ENCODE assay signal across 15 cellular contexts in the genomic region with DNA sequence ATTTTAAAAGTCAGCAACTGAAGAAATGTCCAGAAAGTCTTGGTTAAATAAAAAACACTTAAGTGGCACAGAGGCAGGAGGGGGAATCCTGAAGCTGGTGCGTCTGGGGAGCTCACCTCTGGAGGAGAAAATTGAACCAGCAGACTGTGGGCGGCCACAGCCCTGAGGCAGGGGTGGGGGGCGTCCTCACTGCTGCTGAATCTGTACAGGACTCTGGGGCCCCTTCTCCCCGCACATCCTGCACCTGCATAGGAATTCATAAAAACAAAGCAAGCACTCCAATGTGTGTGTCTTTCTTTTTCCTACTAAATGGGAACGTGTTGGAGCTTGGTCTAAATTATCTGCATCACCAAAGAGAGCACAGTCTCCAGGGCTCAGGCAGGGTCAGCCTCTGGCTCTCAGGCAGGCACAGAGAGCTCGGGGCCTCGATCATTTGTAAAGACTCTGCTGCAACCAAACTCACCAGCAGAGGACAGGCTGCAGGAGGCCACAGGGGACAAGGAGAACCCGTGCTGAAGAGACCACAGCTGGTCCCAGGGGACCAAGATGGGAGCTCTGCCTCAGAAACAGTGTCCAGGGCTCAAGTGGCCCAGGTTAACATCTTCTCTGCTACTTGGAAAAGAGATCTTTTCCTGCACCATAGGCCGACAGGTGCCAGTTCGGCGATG.
A peak's percentile ranks its signal among the peaks of the same experiment; 100 is the strongest.
DNase-seq lines count a peak whose midpoint lies in the region; TF ChIP-seq lines count a peak whose summit lies in the region.
"Had no signal": no experiment of that assay in that cellular context is flagged by ENCODE, and none has a peak within 500 bp of the region (broad histone marks: within the 10 kb centered on the region; RNA-seq: fewer than 3 reads in every experiment).

No MANE protein-coding gene starts in this region.

- H3K9ac ChIP-seq in H9 (ENCODE audit: extremely low read depth, insufficient read length, low read length) (no peak overlapping the region), neural progenitor cell (no peak overlapping the region)
- H3K9ac ChIP-seq: KMS-11 had no signal

- no peaks in the 10 kb centered on the region for H3K36me3 ChIP-seq in neural progenitor cell

- H4K20me1 ChIP-seq in H9 (ENCODE audit: control insufficient read depth, insufficient read depth, insufficient read length) (no peaks in the 10 kb centered on the region), neural progenitor cell (ENCODE audit: low read depth) (no peaks in the 10 kb centered on the region)

- no peak overlapping the region for H3K4me3 Mint-ChIP-seq in H9
- H3K4me3 Mint-ChIP-seq in neural progenitor cell = no peak overlapping the region
- no peak overlapping the region for H3K4me3 Mint-ChIP-seq in activated CD4-positive, alpha-beta T cell treated with anti-CD3 and anti-CD28 coated beads, Interleukin-2, amount 10 ng/mL, durations not matched to agents 24 days and 14 days
- H3K4me3 Mint-ChIP-seq: HFFc6 had no signal

- WGBS in H9 (ENCODE audit: extremely low coverage, insufficient read length, low lambda C conversion rate) = no CpG with 5 or more reads among the region's 11 CpGs

- H2BK20ac ChIP-seq in H9 (ENCODE audit: low read depth, low read length, poor library complexity, severe bottlenecking) = no peak overlapping the region

- no peak overlapping the region for H4K91ac ChIP-seq in H9 (ENCODE audit: insufficient read length, low read depth, low read length)

- H3K36me3 Mint-ChIP-seq in H9 (ENCODE audit: insufficient read depth in 1 of 3, low read depth in 3 of 3) (peaks cover 9 to 11% (median 11%) of the 10 kb centered on the region in 3 experiments), neural progenitor cell (no peaks in the 10 kb centered on the region)
- no peaks in the 10 kb centered on the region for H3K36me3 Mint-ChIP-seq in activated CD4-positive, alpha-beta T cell treated with anti-CD3 and anti-CD28 coated beads, Interleukin-2, amount 10 ng/mL, durations not matched to agents 24 days and 14 days (ENCODE audit: low read depth)

- H3K79me2 ChIP-seq in H9 (ENCODE audit: insufficient read depth, low read length) = no peaks in the 10 kb centered on the region
- H3K79me2 ChIP-seq in neural progenitor cell (ENCODE audit: low read depth) = no peaks in the 10 kb centered on the region

- intact Hi-C loops in activated CD4-positive, alpha-beta T cell treated with anti-CD3 and anti-CD28 coated beads, Interleukin-2, amount 10 ng/mL, durations not matched to agents 24 days and 14 days (cut with micrococcal nuclease) = no loop called here

- no peaks in the 10 kb centered on the region for H3K79me1 ChIP-seq in H9 (ENCODE audit: insufficient read depth, low read depth, low read length, poor library complexity, severe bottlenecking)

- no peak overlapping the region for H2BK5ac ChIP-seq in H9 (ENCODE audit: insufficient read length, low read length)

- H3K4ac ChIP-seq in H9 (ENCODE audit: low read depth, low read length) = no peak overlapping the region

- peaks cover 1% of the 10 kb centered on the region for H3K27me3 Mint-ChIP-seq in H9 (ENCODE audit: low read depth)
- H3K27me3 Mint-ChIP-seq in neural progenitor cell (ENCODE audit: insufficient read depth, low read depth) = peaks cover 5% of the 10 kb centered on the region
- H3K27me3 Mint-ChIP-seq in activated CD4-positive, alpha-beta T cell treated with anti-CD3 and anti-CD28 coated beads, Interleukin-2, amount 10 ng/mL, durations not matched to agents 24 days and 14 days = no peaks in the 10 kb centered on the region

- no peak overlapping the region for H2BK15ac ChIP-seq in H9 (ENCODE audit: low read depth, low read length)

- H3K9me3 Mint-ChIP-seq in H9 (peaks cover 11 to 14% of the 10 kb centered on the region in 2 experiments), neural progenitor cell (peaks cover 14% of the 10 kb centered on the region)
- H3K9me3 Mint-ChIP-seq in activated CD4-positive, alpha-beta T cell treated with anti-CD3 and anti-CD28 coated beads, Interleukin-2, amount 10 ng/mL, durations not matched to agents 24 days and 14 days = peaks cover 10% of the 10 kb centered on the region

- H3K27ac Mint-ChIP-seq in H9 = no peak overlapping the region
- H3K27ac Mint-ChIP-seq in neural progenitor cell = no peak overlapping the region
- H3K27ac Mint-ChIP-seq in activated CD4-positive, alpha-beta T cell treated with anti-CD3 and anti-CD28 coated beads, Interleukin-2, amount 10 ng/mL, durations not matched to agents 24 days and 14 days = no peak overlapping the region
- H3K27ac Mint-ChIP-seq: HFFc6 had no signal

- H3K9me3 ChIP-seq in H9 (ENCODE audit: control insufficient read depth, low read depth, low read length) = peaks cover under 1% of the 10 kb centered on the region
- H3K9me3 ChIP-seq in neural progenitor cell (ENCODE audit: low read depth) = peaks cover 6% of the 10 kb centered on the region

- H3K4me3 ChIP-seq in neural progenitor cell = no peak overlapping the region

- no peaks in the 10 kb centered on the region for H3F3A ChIP-seq in neural progenitor cell (ENCODE audit: low read depth)

- H3K56ac ChIP-seq in H9 (ENCODE audit: insufficient read length, low read depth, low read length) = no peak overlapping the region

- no peak overlapping the region for H3K23ac ChIP-seq in H9 (ENCODE audit: insufficient read length, low read depth, low read length)

- H2AK5ac ChIP-seq in H9 (ENCODE audit: insufficient read length, low read length) = no peak overlapping the region

- H2AFZ ChIP-seq in H9 (ENCODE audit: low read length) (no peak overlapping the region), neural progenitor cell (replicated peaks) (peak overlapping the region; percentile 63)

- peaks cover 0 to 12% of the 10 kb centered on the region in 2 experiments; a peak in 2 of 4 replicates for H3K4me1 Mint-ChIP-seq in H9
- peaks cover 24% of the 10 kb centered on the region for H3K4me1 Mint-ChIP-seq in neural progenitor cell
- H3K4me1 Mint-ChIP-seq in activated CD4-positive, alpha-beta T cell treated with anti-CD3 and anti-CD28 coated beads, Interleukin-2, amount 10 ng/mL, durations not matched to agents 24 days and 14 days = no peaks in the 10 kb centered on the region

- H3K27ac ChIP-seq in H9 (ENCODE audit: insufficient read length, low read depth, low read length) = no peak overlapping the region
- peak overlapping the region; percentile 13 for H3K27ac ChIP-seq in neural progenitor cell
- H3K27ac ChIP-seq: KMS-11 had no signal

- H3K23me2 ChIP-seq in H9 (ENCODE audit: insufficient read length, low read depth, low read length, poor library complexity, severe bottlenecking) = no peaks in the 10 kb centered on the region

- H4K5ac ChIP-seq in H9 (ENCODE audit: insufficient read length, low read depth, low read length) = no peak overlapping the region

- no peak overlapping the region for H3K18ac ChIP-seq in H9 (ENCODE audit: insufficient read length, low read depth, low read length)

- no peaks in the 10 kb centered on the region; the same call in 1 of the 2 replicates for H3K4me1 ChIP-seq in H9 (ENCODE audit: insufficient read depth, low read length)
- H3K4me1 ChIP-seq in neural progenitor cell = peaks cover 13% of the 10 kb centered on the region
- H3K4me1 ChIP-seq: Caco-2 had no signal

- no peak overlapping the region for H3K4me2 ChIP-seq in H9 (ENCODE audit: insufficient read depth, insufficient read length, low read length)
- no peak overlapping the region for H3K4me2 ChIP-seq in neural progenitor cell
- H3K4me2 ChIP-seq: KMS-11 had no signal

- TF ChIP-seq CTCF in H9 (conservative IDR thresholded peaks at IDR 0.05) = peak; percentile 26; the same call in 2 of the 3 replicates
- TF ChIP-seq CTCF in neural progenitor cell (IDR thresholded peaks at IDR 0.05) = no peak

- no peak overlapping the region for H2BK12ac ChIP-seq in H9 (ENCODE audit: insufficient read length, low read depth, low read length)

- H2BK120ac ChIP-seq in H9 (ENCODE audit: low read depth, low read length, poor library complexity, severe bottlenecking) = no peak overlapping the region

- DNase-seq in NCI-H1417 (lab: John Stamatoyannopoulos, UW) (peak; percentile 12 to 46 (median 35)), NCI-H1417 treated with DMSO at 0.1 percent for 48 hours (lab: John Stamatoyannopoulos, UW) (no peak), H9 (no peak), SK-N-DZ (ENCODE audit: low spot score) (peak; percentile 76), neural progenitor cell (ENCODE audit: low spot score) (no peak), NCI-H2171 treated with DMSO at 0.1 percent for 48 hours (lab: John Stamatoyannopoulos, UW) (no peak), NCI-H2029 treated with DMSO at 0.1 percent for 48 hours (lab: John Stamatoyannopoulos, UW) (no peak)
- no peak for DNase-seq in activated CD4-positive, alpha-beta T cell treated with anti-CD3 and anti-CD28 coated beads, Interleukin-2, amount 10 ng/mL, durations not matched to agents 24 days and 14 days
- DNase-seq: Caco-2, GDM1, HFFc6, NCI-H446, NCI-H82, RPMI8226 had no signal

- H3T11ph ChIP-seq in H9 (ENCODE audit: low read length) = no peak overlapping the region

- H4K8ac ChIP-seq in H9 (replicated peaks; ENCODE audit: insufficient read length, low read depth, low read length) = no peak overlapping the region

- H3K14ac ChIP-seq in H9 (ENCODE audit: insufficient read depth, low read length) = no peak overlapping the region

- no peaks in the 10 kb centered on the region for H3K27me3 ChIP-seq in H9 (ENCODE audit: insufficient read depth, low read length)
- H3K27me3 ChIP-seq in neural progenitor cell = no peaks in the 10 kb centered on the region

Comparison
In these comparisons a context has a peak if more than half of its experiments do, and no peak if none do; other contexts are left out.
1. DNase-seq: peak in NCI-H1417 (3 of 3) and SK-N-DZ (single experiment); none in NCI-H1417 treated with DMSO at 0.1 percent for 48 hours (single experiment), H9 (single experiment), neural progenitor cell (single experiment), NCI-H2171 treated with DMSO at 0.1 percent for 48 hours (single experiment), NCI-H2029 treated with DMSO at 0.1 percent for 48 hours (single experiment) and activated CD4-positive, alpha-beta T cell treated with anti-CD3 and anti-CD28 coated beads, Interleukin-2, amount 10 ng/mL, durations not matched to agents 24 days and 14 days (single experiment).